Comparison of ENCODE assay signal across 10 cellular contexts in the genomic region with DNA sequence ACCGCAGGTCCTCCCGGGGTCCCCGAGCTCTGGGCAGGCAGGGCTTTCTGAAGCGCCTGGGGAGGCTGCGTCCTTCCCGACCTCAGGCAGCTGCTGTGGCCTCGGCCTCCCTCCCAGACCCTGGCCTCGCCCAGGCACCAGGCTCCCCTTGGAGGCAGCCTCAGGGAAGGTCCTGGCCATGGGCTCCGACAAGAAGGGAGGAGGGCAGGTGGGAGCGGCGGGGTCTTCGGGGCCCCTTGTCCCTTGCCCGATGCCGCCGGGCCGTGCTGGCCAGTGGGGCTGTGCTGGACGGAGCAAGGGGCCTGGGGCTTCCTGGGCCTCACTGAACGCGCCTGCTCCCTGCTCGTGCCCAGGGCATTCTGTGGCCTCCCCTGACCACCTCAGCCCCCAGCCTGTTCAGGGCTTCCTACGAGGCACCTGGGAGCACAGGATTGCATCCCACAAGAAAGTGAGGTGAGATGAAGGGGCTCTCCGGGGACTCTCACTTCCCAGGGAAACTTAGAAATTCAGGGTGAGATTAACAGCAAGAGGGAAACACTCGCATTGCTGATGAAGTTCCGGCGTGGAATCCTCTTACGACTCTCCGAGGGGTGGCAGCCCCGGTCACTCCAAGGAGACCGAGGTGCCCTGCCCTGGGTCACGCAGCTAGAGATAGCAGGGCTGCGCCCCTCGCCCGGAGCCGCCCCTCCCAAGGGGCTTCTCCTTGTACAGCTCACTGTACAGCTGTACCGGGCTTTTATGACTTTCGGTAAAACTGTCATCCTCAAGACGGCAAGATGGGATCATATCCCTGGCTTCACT. TPM values are rescaled to one million over a fixed set of nuclear protein-coding genes. Genes with fewer than 3 reads are reported as not detected.
DNase-seq lines count a peak whose midpoint lies in the region; ATAC-seq, FAIRE-seq and TF ChIP-seq lines count a peak whose summit lies in the region.
"Had no signal": no experiment of that assay in that cellular context is flagged by ENCODE, and none has a peak within 500 bp of the region (broad histone marks: within the 10 kb centered on the region; RNA-seq: fewer than 3 reads in every experiment).

No MANE protein-coding gene starts in this region.

- H3K9ac ChIP-seq in colonic mucosa (ENCODE audit: low read depth in 2 of 2, low read length in 2 of 2), result no peak overlapping the region
- H3K9ac ChIP-seq in iPS-20b (ENCODE audit: low read depth, low read length), result peak overlapping the region; percentile 73; the same call in 1 of the 2 replicates
- peak overlapping the region in 2 of 5 donors; percentile 39 to 68 for H3K9ac ChIP-seq in subcutaneous abdominal adipose tissue (ENCODE audit: low read length in 5 of 5)

- H3K9me3 ChIP-seq in colonic mucosa, result no peaks in the 10 kb centered on the region
- H3K9me3 ChIP-seq in iPS-20b (ENCODE audit: insufficient read depth, low read depth, low read length), result no peaks in the 10 kb centered on the region
- H3K9me3 ChIP-seq in subcutaneous abdominal adipose tissue (ENCODE audit: control insufficient read depth in 5 of 5, low read length in 5 of 5), result no peaks in the 10 kb centered on the region

- TF ChIP-seq CTCF in HFF-Myc (IDR thresholded peaks at IDR 0.05; ENCODE audit: low read depth, low read length, missing control alignments), result no peak
- TF ChIP-seq CTCF in colonic mucosa (IDR thresholded peaks at IDR 0.05), result no peak

- TF ChIP-seq POLR2A in GM12892 (IDR thresholded peaks at IDR 0.05; ENCODE audit: low read depth, low read length), result no peak

- H3K27ac ChIP-seq in colonic mucosa, result no peak overlapping the region
- no peak overlapping the region for H3K27ac ChIP-seq in iPS-20b (ENCODE audit: low read length)
- no peak overlapping the region for H3K27ac ChIP-seq in subcutaneous abdominal adipose tissue (ENCODE audit: low read depth, low read length)
- H3K27ac ChIP-seq: VCaP had no signal

- peak overlapping the region; percentile 35; the same call in 1 of the 2 replicates for H3K4me3 ChIP-seq in HFF-Myc (replicated peaks; ENCODE audit: low read depth, low read length)
- peak overlapping the region; percentile 43 for H3K4me3 ChIP-seq in colonic mucosa
- peak overlapping the region; percentile 67 for H3K4me3 ChIP-seq in iPS-20b (ENCODE audit: low read length)
- H3K4me3 ChIP-seq in subcutaneous abdominal adipose tissue (ENCODE audit: low read depth in 1 of 5, low read length in 5 of 5), result peak overlapping the region in 3 of 5 donors; percentile 39 to 59 (median 57)

- DNase-seq in HFF-Myc (ENCODE audit: extremely low read depth, low read depth) (no peak), colonic mucosa (no peak), GM12892 (ENCODE audit: insufficient read length) (no peak)
- DNase-seq: activated gamma-delta T cell treated with Interleukin-2 at 50 U/mL for 16 hours, NCI-H1694 treated with DMSO at 0.1 percent for 48 hours had no signal

- intact Hi-C loops in colonic mucosa (cut with DNase I), result no loop called here

- H3K27me3 ChIP-seq in colonic mucosa, result peaks cover 25% of the 10 kb centered on the region
- H3K27me3 ChIP-seq in iPS-20b (ENCODE audit: insufficient read depth, low read length), result peaks cover 30% of the 10 kb centered on the region
- H3K27me3 ChIP-seq in subcutaneous abdominal adipose tissue (ENCODE audit: control insufficient read depth in 5 of 5, insufficient read depth in 4 of 5, low read length in 5 of 5), result peaks cover 18 to 33% (median 24%) of the 10 kb centered on the region in 5 donors

- no peaks in the 10 kb centered on the region for H3K4me1 ChIP-seq in colonic mucosa
- no peaks in the 10 kb centered on the region; the same call in 1 of the 2 replicates for H3K4me1 ChIP-seq in iPS-20b (ENCODE audit: insufficient read depth, low read length)
- peaks cover 0 to 19% (median 15%) of the 10 kb centered on the region in 5 donors for H3K4me1 ChIP-seq in subcutaneous abdominal adipose tissue (ENCODE audit: control insufficient read depth in 5 of 5, insufficient read depth in 5 of 5, low read length in 5 of 5)

- ATAC-seq in GM19328 (IDR thresholded peaks at IDR 0.05; ENCODE audit: unreplicated experiment) (no peak), HG02678 (IDR thresholded peaks at IDR 0.05; ENCODE audit: unreplicated experiment) (no peak)

- FAIRE-seq in GM12892 (lab: Jason Lieb, UNC), result no peak

- H3K36me3 ChIP-seq in colonic mucosa, result no peaks in the 10 kb centered on the region
- no peaks in the 10 kb centered on the region for H3K36me3 ChIP-seq in iPS-20b (ENCODE audit: insufficient read depth, low read depth, low read length)
- no peaks in the 10 kb centered on the region for H3K36me3 ChIP-seq in subcutaneous abdominal adipose tissue (ENCODE audit: control insufficient read depth in 5 of 5, insufficient read depth in 5 of 5, low read length in 5 of 5)

RNA-seq across cellular contexts. Expression of gene MFSD2B, which starts 0.8 kb away (rescaled TPM):
- total RNA-seq in colonic mucosa, result under 1 TPM in 1 of 2 donors, not detected in 1; 0.20 TPM
- polyA plus RNA-seq in GM12892 (2012; ENCODE audit: missing spikeins), result not detected

RNA-seq across cellular contexts. Expression of gene WDCP, which starts 36.5 kb away (rescaled TPM):
- total RNA-seq in colonic mucosa, result 1 to 10 TPM; 4.5 to 6.8 TPM
- 6.6 TPM for polyA plus RNA-seq in GM12892 (2012; ENCODE audit: missing spikeins)

RNA-seq across cellular contexts. Expression of gene FKBP1B, which starts 38.9 kb away (rescaled TPM):
- 10 to 100 TPM in 1 of 2 donors, 1 to 10 TPM in 1; 8.0 to 11.8 TPM for total RNA-seq in colonic mucosa
- polyA plus RNA-seq in GM12892 (2012; ENCODE audit: missing spikeins), result 0.59 TPM
